2 cellular contexts compared by ENCODE assay signal in the genomic region with DNA sequence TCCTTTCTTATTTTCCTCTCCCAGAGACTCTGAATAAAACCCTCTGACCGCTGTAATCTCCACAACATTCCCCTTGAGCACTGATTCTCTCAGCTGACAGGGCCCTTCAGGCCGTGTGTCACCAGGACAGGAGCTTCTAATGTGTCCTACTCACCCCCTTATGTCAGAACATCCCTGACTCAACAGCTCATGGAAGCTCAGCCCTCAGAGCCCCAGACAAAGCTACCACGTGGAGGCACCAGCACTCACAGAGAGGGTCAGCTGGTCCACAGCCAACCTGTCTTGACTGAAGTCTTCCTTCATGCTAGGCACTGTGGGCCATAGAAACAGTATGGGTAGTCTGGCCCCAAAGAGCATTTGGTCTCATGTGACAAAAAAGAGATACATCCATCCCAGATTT.
TF ChIP-seq lines count a peak whose summit lies in the region.

No MANE protein-coding gene starts in this region.

TF ChIP-seq in K562, 482 proteins besides CTCF, POLR2A, EP300 and RAD21:
- TF ChIP-seq, protein P1, sequence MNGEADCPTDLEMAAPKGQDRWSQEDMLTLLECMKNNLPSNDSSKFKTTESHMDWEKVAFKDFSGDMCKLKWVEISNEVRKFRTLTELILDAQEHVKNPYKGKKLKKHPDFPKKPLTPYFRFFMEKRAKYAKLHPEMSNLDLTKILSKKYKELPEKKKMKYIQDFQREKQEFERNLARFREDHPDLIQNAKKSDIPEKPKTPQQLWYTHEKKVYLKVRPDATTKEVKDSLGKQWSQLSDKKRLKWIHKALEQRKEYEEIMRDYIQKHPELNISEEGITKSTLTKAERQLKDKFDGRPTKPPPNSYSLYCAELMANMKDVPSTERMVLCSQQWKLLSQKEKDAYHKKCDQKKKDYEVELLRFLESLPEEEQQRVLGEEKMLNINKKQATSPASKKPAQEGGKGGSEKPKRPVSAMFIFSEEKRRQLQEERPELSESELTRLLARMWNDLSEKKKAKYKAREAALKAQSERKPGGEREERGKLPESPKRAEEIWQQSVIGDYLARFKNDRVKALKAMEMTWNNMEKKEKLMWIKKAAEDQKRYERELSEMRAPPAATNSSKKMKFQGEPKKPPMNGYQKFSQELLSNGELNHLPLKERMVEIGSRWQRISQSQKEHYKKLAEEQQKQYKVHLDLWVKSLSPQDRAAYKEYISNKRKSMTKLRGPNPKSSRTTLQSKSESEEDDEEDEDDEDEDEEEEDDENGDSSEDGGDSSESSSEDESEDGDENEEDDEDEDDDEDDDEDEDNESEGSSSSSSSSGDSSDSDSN (IDR thresholded peaks at IDR 0.05; ENCODE audit: borderline replicate concordance in 1 of 2, low read depth in 2 of 2, low read length in 2 of 2): 0 out of 4 replicates have a peak, but pooled peaks of 1 of the 2 experiments have one; percentile 25
- TF ChIP-seq, protein P2, sequence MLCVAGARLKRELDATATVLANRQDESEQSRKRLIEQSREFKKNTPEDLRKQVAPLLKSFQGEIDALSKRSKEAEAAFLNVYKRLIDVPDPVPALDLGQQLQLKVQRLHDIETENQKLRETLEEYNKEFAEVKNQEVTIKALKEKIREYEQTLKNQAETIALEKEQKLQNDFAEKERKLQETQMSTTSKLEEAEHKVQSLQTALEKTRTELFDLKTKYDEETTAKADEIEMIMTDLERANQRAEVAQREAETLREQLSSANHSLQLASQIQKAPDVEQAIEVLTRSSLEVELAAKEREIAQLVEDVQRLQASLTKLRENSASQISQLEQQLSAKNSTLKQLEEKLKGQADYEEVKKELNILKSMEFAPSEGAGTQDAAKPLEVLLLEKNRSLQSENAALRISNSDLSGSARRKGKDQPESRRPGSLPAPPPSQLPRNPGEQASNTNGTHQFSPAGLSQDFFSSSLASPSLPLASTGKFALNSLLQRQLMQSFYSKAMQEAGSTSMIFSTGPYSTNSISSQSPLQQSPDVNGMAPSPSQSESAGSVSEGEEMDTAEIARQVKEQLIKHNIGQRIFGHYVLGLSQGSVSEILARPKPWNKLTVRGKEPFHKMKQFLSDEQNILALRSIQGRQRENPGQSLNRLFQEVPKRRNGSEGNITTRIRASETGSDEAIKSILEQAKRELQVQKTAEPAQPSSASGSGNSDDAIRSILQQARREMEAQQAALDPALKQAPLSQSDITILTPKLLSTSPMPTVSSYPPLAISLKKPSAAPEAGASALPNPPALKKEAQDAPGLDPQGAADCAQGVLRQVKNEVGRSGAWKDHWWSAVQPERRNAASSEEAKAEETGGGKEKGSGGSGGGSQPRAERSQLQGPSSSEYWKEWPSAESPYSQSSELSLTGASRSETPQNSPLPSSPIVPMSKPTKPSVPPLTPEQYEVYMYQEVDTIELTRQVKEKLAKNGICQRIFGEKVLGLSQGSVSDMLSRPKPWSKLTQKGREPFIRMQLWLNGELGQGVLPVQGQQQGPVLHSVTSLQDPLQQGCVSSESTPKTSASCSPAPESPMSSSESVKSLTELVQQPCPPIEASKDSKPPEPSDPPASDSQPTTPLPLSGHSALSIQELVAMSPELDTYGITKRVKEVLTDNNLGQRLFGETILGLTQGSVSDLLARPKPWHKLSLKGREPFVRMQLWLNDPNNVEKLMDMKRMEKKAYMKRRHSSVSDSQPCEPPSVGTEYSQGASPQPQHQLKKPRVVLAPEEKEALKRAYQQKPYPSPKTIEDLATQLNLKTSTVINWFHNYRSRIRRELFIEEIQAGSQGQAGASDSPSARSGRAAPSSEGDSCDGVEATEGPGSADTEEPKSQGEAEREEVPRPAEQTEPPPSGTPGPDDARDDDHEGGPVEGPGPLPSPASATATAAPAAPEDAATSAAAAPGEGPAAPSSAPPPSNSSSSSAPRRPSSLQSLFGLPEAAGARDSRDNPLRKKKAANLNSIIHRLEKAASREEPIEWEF (CRISPR knock-in tag; IDR thresholded peaks at IDR 0.05): no peak

TF ChIP-seq in HepG2, 621 proteins besides CTCF, POLR2A, EP300 and RAD21:
- TF ChIP-seq, protein P3, sequence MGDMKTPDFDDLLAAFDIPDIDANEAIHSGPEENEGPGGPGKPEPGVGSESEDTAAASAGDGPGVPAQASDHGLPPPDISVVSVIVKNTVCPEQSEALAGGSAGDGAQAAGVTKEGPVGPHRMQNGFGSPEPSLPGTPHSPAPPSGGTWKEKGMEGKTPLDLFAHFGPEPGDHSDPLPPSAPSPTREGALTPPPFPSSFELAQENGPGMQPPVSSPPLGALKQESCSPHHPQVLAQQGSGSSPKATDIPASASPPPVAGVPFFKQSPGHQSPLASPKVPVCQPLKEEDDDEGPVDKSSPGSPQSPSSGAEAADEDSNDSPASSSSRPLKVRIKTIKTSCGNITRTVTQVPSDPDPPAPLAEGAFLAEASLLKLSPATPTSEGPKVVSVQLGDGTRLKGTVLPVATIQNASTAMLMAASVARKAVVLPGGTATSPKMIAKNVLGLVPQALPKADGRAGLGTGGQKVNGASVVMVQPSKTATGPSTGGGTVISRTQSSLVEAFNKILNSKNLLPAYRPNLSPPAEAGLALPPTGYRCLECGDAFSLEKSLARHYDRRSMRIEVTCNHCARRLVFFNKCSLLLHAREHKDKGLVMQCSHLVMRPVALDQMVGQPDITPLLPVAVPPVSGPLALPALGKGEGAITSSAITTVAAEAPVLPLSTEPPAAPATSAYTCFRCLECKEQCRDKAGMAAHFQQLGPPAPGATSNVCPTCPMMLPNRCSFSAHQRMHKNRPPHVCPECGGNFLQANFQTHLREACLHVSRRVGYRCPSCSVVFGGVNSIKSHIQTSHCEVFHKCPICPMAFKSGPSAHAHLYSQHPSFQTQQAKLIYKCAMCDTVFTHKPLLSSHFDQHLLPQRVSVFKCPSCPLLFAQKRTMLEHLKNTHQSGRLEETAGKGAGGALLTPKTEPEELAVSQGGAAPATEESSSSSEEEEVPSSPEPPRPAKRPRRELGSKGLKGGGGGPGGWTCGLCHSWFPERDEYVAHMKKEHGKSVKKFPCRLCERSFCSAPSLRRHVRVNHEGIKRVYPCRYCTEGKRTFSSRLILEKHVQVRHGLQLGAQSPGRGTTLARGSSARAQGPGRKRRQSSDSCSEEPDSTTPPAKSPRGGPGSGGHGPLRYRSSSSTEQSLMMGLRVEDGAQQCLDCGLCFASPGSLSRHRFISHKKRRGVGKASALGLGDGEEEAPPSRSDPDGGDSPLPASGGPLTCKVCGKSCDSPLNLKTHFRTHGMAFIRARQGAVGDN (CRISPR knock-in tag; IDR thresholded peaks at IDR 0.05): no peak
- TF ChIP-seq, protein P4, sequence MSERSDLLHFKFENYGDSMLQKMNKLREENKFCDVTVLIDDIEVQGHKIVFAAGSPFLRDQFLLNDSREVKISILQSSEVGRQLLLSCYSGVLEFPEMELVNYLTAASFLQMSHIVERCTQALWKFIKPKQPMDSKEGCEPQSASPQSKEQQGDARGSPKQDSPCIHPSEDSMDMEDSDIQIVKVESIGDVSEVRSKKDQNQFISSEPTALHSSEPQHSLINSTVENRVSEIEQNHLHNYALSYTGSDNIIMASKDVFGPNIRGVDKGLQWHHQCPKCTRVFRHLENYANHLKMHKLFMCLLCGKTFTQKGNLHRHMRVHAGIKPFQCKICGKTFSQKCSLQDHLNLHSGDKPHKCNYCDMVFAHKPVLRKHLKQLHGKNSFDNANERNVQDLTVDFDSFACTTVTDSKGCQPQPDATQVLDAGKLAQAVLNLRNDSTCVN (CRISPR knock-in tag; IDR thresholded peaks at IDR 0.05; ENCODE audit: borderline replicate concordance): no peak
- no peak for TF ChIP-seq SP5 (CRISPR knock-in tag; IDR thresholded peaks at IDR 0.05; ENCODE audit: borderline replicate concordance, low read depth)
- TF ChIP-seq GATA4 (IDR thresholded peaks at IDR 0.05; ENCODE audit: borderline replicate concordance, low read depth): no peak
- no peak for TF ChIP-seq SP2 (CRISPR knock-in tag; IDR thresholded peaks at IDR 0.05)
- TF ChIP-seq RELA (CRISPR knock-in tag; IDR thresholded peaks at IDR 0.05): no peak
- no peak for TF ChIP-seq SMYD3 (CRISPR knock-in tag; IDR thresholded peaks at IDR 0.05)
- TF ChIP-seq GPN1 (CRISPR knock-in tag; IDR thresholded peaks at IDR 0.05; ENCODE audit: borderline replicate concordance): no peak
- no peak for TF ChIP-seq HDAC2 (CRISPR knock-in tag; IDR thresholded peaks at IDR 0.05)
- TF ChIP-seq, protein P5, sequence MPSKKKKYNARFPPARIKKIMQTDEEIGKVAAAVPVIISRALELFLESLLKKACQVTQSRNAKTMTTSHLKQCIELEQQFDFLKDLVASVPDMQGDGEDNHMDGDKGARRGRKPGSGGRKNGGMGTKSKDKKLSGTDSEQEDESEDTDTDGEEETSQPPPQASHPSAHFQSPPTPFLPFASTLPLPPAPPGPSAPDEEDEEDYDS (CRISPR knock-in tag; IDR thresholded peaks at IDR 0.05): no peak
- TF ChIP-seq MYC (CRISPR knock-in tag; IDR thresholded peaks at IDR 0.05; ENCODE audit: borderline replicate concordance): no peak
- TF ChIP-seq ZNF230 (CRISPR knock-in tag; IDR thresholded peaks at IDR 0.05): no peak
- TF ChIP-seq, protein P6, sequence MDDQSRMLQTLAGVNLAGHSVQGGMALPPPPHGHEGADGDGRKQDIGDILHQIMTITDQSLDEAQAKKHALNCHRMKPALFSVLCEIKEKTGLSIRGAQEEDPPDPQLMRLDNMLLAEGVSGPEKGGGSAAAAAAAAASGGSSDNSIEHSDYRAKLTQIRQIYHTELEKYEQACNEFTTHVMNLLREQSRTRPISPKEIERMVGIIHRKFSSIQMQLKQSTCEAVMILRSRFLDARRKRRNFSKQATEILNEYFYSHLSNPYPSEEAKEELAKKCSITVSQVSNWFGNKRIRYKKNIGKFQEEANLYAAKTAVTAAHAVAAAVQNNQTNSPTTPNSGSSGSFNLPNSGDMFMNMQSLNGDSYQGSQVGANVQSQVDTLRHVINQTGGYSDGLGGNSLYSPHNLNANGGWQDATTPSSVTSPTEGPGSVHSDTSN (CRISPR knock-in tag; IDR thresholded peaks at IDR 0.05; ENCODE audit: borderline replicate concordance): no peak
- TF ChIP-seq ZSCAN22 (CRISPR knock-in tag; IDR thresholded peaks at IDR 0.05): no peak
